Comparison of ENCODE assay signal across 9 cellular contexts in genomic region chr4:173181769-173182374, GRCh38. TPM values are rescaled to one million over a fixed set of nuclear protein-coding genes. Genes with fewer than 3 reads are reported as not detected.
DNase-seq lines count a peak whose midpoint lies in the region; ATAC-seq and TF ChIP-seq lines count a peak whose summit lies in the region.
"Had no signal": no experiment of that assay in that cellular context is flagged by ENCODE, and none has a peak within 500 bp of the region (broad histone marks: within the 10 kb centered on the region; RNA-seq: fewer than 3 reads in every experiment).

No MANE protein-coding gene starts in this region.

- peak; percentile 61 for ATAC-seq in GM21381 (IDR thresholded peaks at IDR 0.05; ENCODE audit: unreplicated experiment)
- ATAC-seq in esophagus mucosa, result peak; percentile 57

- TF ChIP-seq CTCF in CD14-positive monocyte (IDR thresholded peaks at IDR 0.05) (no peak), BE2C (IDR thresholded peaks at IDR 0.05; ENCODE audit: low read depth, low read length) (no peak)

- no peak overlapping the region for H3K4me3 Mint-ChIP-seq in CD14-positive monocyte
- H3K4me3 Mint-ChIP-seq in activated CD4-positive, alpha-beta memory T cell treated with anti-CD3 and anti-CD28 coated beads, Interleukin-2, amount 10 ng/mL, durations not matched to agents 7 days and 5 days, result no peak overlapping the region
- H3K4me3 Mint-ChIP-seq: memory B cell had no signal

- H3K27me3 Mint-ChIP-seq in CD14-positive monocyte (ENCODE audit: low read depth in 3 of 3), result no peaks in the 10 kb centered on the region
- H3K27me3 Mint-ChIP-seq in activated CD4-positive, alpha-beta memory T cell treated with anti-CD3 and anti-CD28 coated beads, Interleukin-2, amount 10 ng/mL, durations not matched to agents 7 days and 5 days, result no peaks in the 10 kb centered on the region
- H3K27me3 Mint-ChIP-seq: memory B cell had no signal

- peaks cover 65% of the 10 kb centered on the region for H3K4me1 Mint-ChIP-seq in CD14-positive monocyte
- H3K4me1 Mint-ChIP-seq in activated CD4-positive, alpha-beta memory T cell treated with anti-CD3 and anti-CD28 coated beads, Interleukin-2, amount 10 ng/mL, durations not matched to agents 7 days and 5 days, result peaks cover 8% of the 10 kb centered on the region

- peaks cover 5 to 8% of the 10 kb centered on the region in 2 donors for H3K36me3 Mint-ChIP-seq in CD14-positive monocyte
- H3K36me3 Mint-ChIP-seq in activated CD4-positive, alpha-beta memory T cell treated with anti-CD3 and anti-CD28 coated beads, Interleukin-2, amount 10 ng/mL, durations not matched to agents 7 days and 5 days (ENCODE audit: low read depth), result no peaks in the 10 kb centered on the region

- TF ChIP-seq RAD21 in Ishikawa (IDR thresholded peaks at IDR 0.05; ENCODE audit: low read depth), result no peak

- no peaks in the 10 kb centered on the region; the same call in 1 of the 2 replicates for H3K4me1 ChIP-seq in BE2C

- no peaks in the 10 kb centered on the region for H3K36me3 ChIP-seq in BE2C

- TF ChIP-seq EP300 in Ishikawa (IDR thresholded peaks at IDR 0.05; ENCODE audit: borderline replicate concordance), result no peak

- POLR2A ChIA-PET in activated CD4-positive, alpha-beta memory T cell treated with anti-CD3 and anti-CD28 coated beads, Interleukin-2, amount 10 ng/mL, durations not matched to agents 7 days and 5 days (lab: Charles Lee), result interaction anchor here (1.3 kb wide), 1 partner anchor 14 kb away, joined by 4 read pairs; the partner anchor contains the start of gene GALNT7

- DNase-seq in CD14-positive monocyte (ENCODE audit: low spot score) (no peak), NCI-H2107 (lab: John Stamatoyannopoulos, UW) (no peak), BE2C (no peak)
- DNase-seq in activated CD4-positive, alpha-beta memory T cell treated with anti-CD3 and anti-CD28 coated beads, Interleukin-2, amount 10 ng/mL, durations not matched to agents 7 days and 5 days, result no peak
- DNase-seq in stimulated activated CD4-positive, alpha-beta T cell treated with anti-CD3 and anti-CD28 coated beads, Interleukin-2, amount 100 ng/mL, for 24 hours, result no peak

- intact Hi-C loops in CD14-positive monocyte (cut with micrococcal nuclease), result no loop called here

- CTCF ChIA-PET in activated CD4-positive, alpha-beta memory T cell treated with anti-CD3 and anti-CD28 coated beads, Interleukin-2, amount 10 ng/mL, durations not matched to agents 7 days and 5 days (lab: Charles Lee), result no interaction called here

- no peaks in the 10 kb centered on the region; the same call in none of the 2 replicates for H3K27me3 ChIP-seq in BE2C

- peak overlapping the region in 6 of 7 donors; percentile 40 to 76 (median 56) for H3K27ac Mint-ChIP-seq in CD14-positive monocyte
- no peak overlapping the region for H3K27ac Mint-ChIP-seq in activated CD4-positive, alpha-beta memory T cell treated with anti-CD3 and anti-CD28 coated beads, Interleukin-2, amount 10 ng/mL, durations not matched to agents 7 days and 5 days
- H3K27ac Mint-ChIP-seq: memory B cell had no signal

- no peak overlapping the region for H3K4me3 ChIP-seq in BE2C (ENCODE audit: low read depth, low read length)

- peaks cover 0 to 5% (median 0%) of the 10 kb centered on the region in 7 donors for H3K9me3 Mint-ChIP-seq in CD14-positive monocyte
- H3K9me3 Mint-ChIP-seq in activated CD4-positive, alpha-beta memory T cell treated with anti-CD3 and anti-CD28 coated beads, Interleukin-2, amount 10 ng/mL, durations not matched to agents 7 days and 5 days, result no peaks in the 10 kb centered on the region
- H3K9me3 Mint-ChIP-seq: memory B cell had no signal

- H3K9me3 ChIP-seq in BE2C, result no peaks in the 10 kb centered on the region

TF ChIP-seq in Ishikawa, 13 proteins besides CTCF, POLR2A, EP300 and RAD21:
- TF ChIP-seq FOXM1 (IDR thresholded peaks at IDR 0.05; ENCODE audit: borderline replicate concordance, low read depth) (peak; percentile 27; the same call in 1 of the 2 replicates), EGR1 (IDR thresholded peaks at IDR 0.05) (no peak)
TF ChIP-seq in Ishikawa: peak in this region for 1.

RNA-seq across cellular contexts. Expression of gene GALNT7, which starts 13.3 kb away (rescaled TPM):
- polyA plus RNA-seq in CD14-positive monocyte, result 10 to 100 TPM; 19.7 to 29.0 TPM
- 39.0 TPM for total RNA-seq in esophagus mucosa
- 10 to 100 TPM; 16.0 to 19.1 TPM for total RNA-seq in activated CD4-positive, alpha-beta memory T cell treated with anti-CD3 and anti-CD28 coated beads, Interleukin-2, amount 10 ng/mL, durations not matched to agents 7 days and 5 days
- 2.4 TPM for polyA plus RNA-seq in BE2C (2012; ENCODE audit: insufficient read depth, insufficient read length, low read depth)
